1 cellular context compared by ENCODE assay signal in the genomic region with DNA sequence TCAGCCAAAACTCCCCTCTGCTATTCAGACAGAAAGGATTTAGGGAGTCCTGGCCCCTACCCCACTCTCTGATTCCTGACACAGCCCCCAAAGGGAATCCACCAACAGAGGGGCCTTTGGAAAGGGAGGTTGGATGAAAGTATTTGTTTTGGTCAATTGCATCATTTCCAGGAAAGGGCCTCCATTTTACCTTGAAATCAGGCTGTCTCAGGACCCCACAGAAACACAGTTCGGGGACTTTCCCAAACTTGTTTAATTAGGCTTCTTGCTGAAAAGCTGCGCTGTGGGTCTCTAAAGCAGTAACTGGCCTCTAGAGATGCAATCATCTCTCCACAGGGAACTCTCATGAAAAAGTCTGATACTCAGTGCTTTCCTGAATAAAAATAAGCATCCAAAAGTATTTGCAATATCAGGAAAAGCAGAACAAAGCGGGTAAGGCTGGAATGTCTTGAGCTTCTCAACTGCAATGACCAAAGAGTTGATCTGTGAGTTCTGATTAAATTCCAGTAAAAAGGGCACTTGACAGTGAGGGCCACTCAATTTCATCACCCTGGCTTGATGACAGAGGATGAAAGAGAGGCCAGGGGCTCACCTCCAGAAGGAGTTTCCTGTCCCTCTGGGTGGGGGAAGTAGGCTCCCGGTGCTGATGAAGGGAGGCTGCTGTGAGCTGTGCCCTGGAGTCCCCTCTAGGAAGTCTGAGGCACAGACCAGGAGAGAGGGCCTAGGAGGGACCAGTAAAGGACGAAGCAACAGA.
TF ChIP-seq lines count a peak whose summit lies in the region.

No MANE protein-coding gene starts in this region.

TF ChIP-seq in GM23338, 12 proteins besides CTCF, POLR2A, EP300 and RAD21 (continued from another document):
- TF ChIP-seq ZNF114 (CRISPR knock-in tag; IDR thresholded peaks at IDR 0.05) (no peak), NANOG (IDR thresholded peaks at IDR 0.05; ENCODE audit: borderline replicate concordance) (no peak), STAT1 (IDR thresholded peaks at IDR 0.05; ENCODE audit: unreplicated experiment) (no peak), EZH2phosphoT487 (IDR thresholded peaks at IDR 0.05; ENCODE audit: unreplicated experiment) (no peak)
- TF ChIP-seq, protein P1, sequence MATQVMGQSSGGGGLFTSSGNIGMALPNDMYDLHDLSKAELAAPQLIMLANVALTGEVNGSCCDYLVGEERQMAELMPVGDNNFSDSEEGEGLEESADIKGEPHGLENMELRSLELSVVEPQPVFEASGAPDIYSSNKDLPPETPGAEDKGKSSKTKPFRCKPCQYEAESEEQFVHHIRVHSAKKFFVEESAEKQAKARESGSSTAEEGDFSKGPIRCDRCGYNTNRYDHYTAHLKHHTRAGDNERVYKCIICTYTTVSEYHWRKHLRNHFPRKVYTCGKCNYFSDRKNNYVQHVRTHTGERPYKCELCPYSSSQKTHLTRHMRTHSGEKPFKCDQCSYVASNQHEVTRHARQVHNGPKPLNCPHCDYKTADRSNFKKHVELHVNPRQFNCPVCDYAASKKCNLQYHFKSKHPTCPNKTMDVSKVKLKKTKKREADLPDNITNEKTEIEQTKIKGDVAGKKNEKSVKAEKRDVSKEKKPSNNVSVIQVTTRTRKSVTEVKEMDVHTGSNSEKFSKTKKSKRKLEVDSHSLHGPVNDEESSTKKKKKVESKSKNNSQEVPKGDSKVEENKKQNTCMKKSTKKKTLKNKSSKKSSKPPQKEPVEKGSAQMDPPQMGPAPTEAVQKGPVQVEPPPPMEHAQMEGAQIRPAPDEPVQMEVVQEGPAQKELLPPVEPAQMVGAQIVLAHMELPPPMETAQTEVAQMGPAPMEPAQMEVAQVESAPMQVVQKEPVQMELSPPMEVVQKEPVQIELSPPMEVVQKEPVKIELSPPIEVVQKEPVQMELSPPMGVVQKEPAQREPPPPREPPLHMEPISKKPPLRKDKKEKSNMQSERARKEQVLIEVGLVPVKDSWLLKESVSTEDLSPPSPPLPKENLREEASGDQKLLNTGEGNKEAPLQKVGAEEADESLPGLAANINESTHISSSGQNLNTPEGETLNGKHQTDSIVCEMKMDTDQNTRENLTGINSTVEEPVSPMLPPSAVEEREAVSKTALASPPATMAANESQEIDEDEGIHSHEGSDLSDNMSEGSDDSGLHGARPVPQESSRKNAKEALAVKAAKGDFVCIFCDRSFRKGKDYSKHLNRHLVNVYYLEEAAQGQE (IDR thresholded peaks at IDR 0.05; ENCODE audit: unreplicated experiment), result no peak
